In the genomic region with DNA sequence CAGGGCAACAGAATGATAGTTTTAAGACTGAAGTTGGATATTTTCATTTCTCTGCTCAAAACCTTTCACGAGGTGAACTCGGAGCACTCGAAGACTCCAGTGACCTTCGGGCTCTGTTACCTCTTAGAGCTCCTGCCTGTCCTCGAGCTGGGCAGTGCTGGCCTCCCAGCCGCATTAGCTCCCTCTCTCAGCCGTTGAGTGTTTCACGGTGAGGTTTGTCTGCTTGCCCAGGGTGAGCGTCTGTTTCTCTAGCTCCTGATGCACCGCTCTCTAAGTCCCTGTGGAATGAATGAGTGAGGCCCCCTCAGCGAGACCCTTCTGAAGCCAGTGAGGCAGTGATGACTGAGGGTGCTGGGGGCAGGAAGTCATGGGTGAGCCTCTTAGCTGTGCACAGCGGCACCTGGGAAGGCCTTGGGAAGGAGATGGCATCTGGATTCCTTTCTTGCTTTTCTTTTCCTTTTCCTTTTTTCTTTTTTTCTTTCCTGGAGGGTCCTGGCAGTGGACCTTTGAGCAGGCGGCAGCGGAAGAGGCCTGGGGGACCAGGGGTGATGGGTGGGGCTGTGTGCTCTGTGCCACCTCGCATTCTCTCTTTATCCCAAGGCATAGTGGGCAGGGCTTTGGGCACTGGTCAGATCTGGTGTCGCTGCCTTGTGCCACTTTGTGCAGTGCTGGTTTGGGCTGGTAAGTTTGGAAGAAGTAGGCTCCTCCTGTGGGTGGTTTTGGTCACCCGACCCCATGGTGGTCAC, we compare ENCODE assay signal across 11 cellular contexts. TPM values are rescaled to one million over a fixed set of nuclear protein-coding genes. Genes with fewer than 3 reads are reported as not detected.
DNase-seq lines count a peak whose midpoint lies in the region; ATAC-seq and TF ChIP-seq lines count a peak whose summit lies in the region.
"Had no signal": no experiment of that assay in that cellular context is flagged by ENCODE, and none has a peak within 500 bp of the region (broad histone marks: within the 10 kb centered on the region; RNA-seq: fewer than 3 reads in every experiment).

No MANE protein-coding gene starts in this region.

- H3K4me2 ChIP-seq in DND-41 (ENCODE audit: insufficient read depth, low read length) = peak overlapping the region; percentile 97
- H3K4me2 ChIP-seq in neural cell (ENCODE audit: low read length) = no peak overlapping the region

- H3K4me1 ChIP-seq in DND-41 (ENCODE audit: insufficient read depth, low read length) = peaks cover 50% of the 10 kb centered on the region

- H3K4me3 ChIP-seq in DND-41 (ENCODE audit: low read depth in 1 of 2, low read length in 2 of 2) = peak overlapping the region; percentile 11 to 100; a peak in 3 of 4 replicates
- H3K4me3 ChIP-seq in LNCaP clone FGC (ENCODE audit: low read depth, low read length) = peak overlapping the region; percentile 91
- peak overlapping the region; percentile 1 for H3K4me3 ChIP-seq in coronary artery
- H3K4me3 ChIP-seq in neural cell (ENCODE audit: low read length) = peak overlapping the region; percentile 34

- H2AFZ ChIP-seq in DND-41 (ENCODE audit: low read depth, low read length) (no peak overlapping the region), neural cell (ENCODE audit: low read depth, low read length) (no peak overlapping the region)

- TF ChIP-seq CTCF in DND-41 (IDR thresholded peaks at IDR 0.05; ENCODE audit: borderline replicate concordance, extremely low read depth, low read length, poor library complexity, severe bottlenecking) (no peak), LNCaP clone FGC (IDR thresholded peaks at IDR 0.05; ENCODE audit: control insufficient read depth, extremely low read depth, insufficient read depth) (no peak), coronary artery (IDR thresholded peaks at IDR 0.05) (no peak), neural cell (IDR thresholded peaks at IDR 0.05; ENCODE audit: poor library complexity, severe bottlenecking) (no peak), GM10266 (IDR thresholded peaks at IDR 0.05; ENCODE audit: control insufficient read depth, insufficient read depth, low read depth, missing control alignments) (no peak)

- H4K20me1 ChIP-seq in DND-41 (ENCODE audit: insufficient read depth, low read length) (peaks cover 59% of the 10 kb centered on the region), neural cell (ENCODE audit: insufficient read depth) (no peaks in the 10 kb centered on the region)

- no peaks in the 10 kb centered on the region for H3F3A ChIP-seq in neural cell (ENCODE audit: insufficient read depth, low read length, poor library complexity, severe bottlenecking)

- TF ChIP-seq EP300 in neural cell (conservative IDR thresholded peaks at IDR 0.05; ENCODE audit: poor library complexity, severe bottlenecking) = no peak

- no peaks in the 10 kb centered on the region for H3K27me3 ChIP-seq in DND-41 (ENCODE audit: insufficient read depth, low read length, poor library complexity)
- no peaks in the 10 kb centered on the region for H3K27me3 ChIP-seq in neural cell (ENCODE audit: insufficient read depth, low read depth, low read length)

- peaks cover 71% of the 10 kb centered on the region for H3K79me2 ChIP-seq in DND-41 (ENCODE audit: insufficient read depth, low read length)
- peaks cover 47% of the 10 kb centered on the region for H3K79me2 ChIP-seq in neural cell (replicated peaks; ENCODE audit: insufficient read depth, low read length)

- DNase-seq in DND-41 (no peak), LNCaP clone FGC (ENCODE audit: low read depth) (no peak), coronary artery (ENCODE audit: low spot score) (no peak), NCI-H128 (lab: John Stamatoyannopoulos, UW; ENCODE audit: unreplicated experiment) (no peak), GM10266 (ENCODE audit: extremely low spot score) (no peak), midbrain (lab: John Stamatoyannopoulos, UW) (no peak), SIG-M5 treated with dmso at 0.1 percent for 504 hours (lab: John Stamatoyannopoulos, UW; ENCODE audit: unreplicated experiment) (no peak)
- DNase-seq: amniotic stem cell, NCI-H2171, occipital lobe had no signal

- H3K27ac ChIP-seq in DND-41 (ENCODE audit: low read length) (peak overlapping the region; percentile 45), coronary artery (no peak overlapping the region), neural cell (ENCODE audit: low read length) (no peak overlapping the region)

- no peaks in the 10 kb centered on the region for H3K9me2 ChIP-seq in neural cell (ENCODE audit: insufficient read depth, low read length)

- H3K9ac ChIP-seq in DND-41 (ENCODE audit: low read depth, low read length) = peak overlapping the region; percentile 48
- H3K9ac ChIP-seq in neural cell (ENCODE audit: low read length) = no peak overlapping the region

- no peak for ATAC-seq in DND-41 (ENCODE audit: insufficient read depth, low read depth)

- H3K36me3 ChIP-seq in DND-41 (ENCODE audit: insufficient read depth, low read length) (peaks cover 55% of the 10 kb centered on the region), neural cell (ENCODE audit: insufficient read depth, low read length) (no peaks in the 10 kb centered on the region)

- H3K9me3 ChIP-seq in DND-41 (ENCODE audit: insufficient read depth, low read length, severe bottlenecking) = no peaks in the 10 kb centered on the region
- H3K9me3 ChIP-seq in neural cell (ENCODE audit: low read length) = no peaks in the 10 kb centered on the region

- TF ChIP-seq RAD21 in neural cell (conservative IDR thresholded peaks at IDR 0.05) = no peak

TF ChIP-seq in neural cell, 6 proteins besides CTCF, POLR2A, EP300 and RAD21:
- TF ChIP-seq SMC3 (conservative IDR thresholded peaks at IDR 0.05; ENCODE audit: poor library complexity) = no peak
- no peak for TF ChIP-seq MXI1 (conservative IDR thresholded peaks at IDR 0.05; ENCODE audit: poor library complexity, severe bottlenecking)
- TF ChIP-seq EZH2 (IDR thresholded peaks at IDR 0.05; ENCODE audit: borderline replicate concordance, insufficient read depth, low read length, poor library complexity, severe bottlenecking) = no peak
- TF ChIP-seq TAF1 (IDR thresholded peaks at IDR 0.05; ENCODE audit: low read depth) = no peak
- TF ChIP-seq, protein P1, sequence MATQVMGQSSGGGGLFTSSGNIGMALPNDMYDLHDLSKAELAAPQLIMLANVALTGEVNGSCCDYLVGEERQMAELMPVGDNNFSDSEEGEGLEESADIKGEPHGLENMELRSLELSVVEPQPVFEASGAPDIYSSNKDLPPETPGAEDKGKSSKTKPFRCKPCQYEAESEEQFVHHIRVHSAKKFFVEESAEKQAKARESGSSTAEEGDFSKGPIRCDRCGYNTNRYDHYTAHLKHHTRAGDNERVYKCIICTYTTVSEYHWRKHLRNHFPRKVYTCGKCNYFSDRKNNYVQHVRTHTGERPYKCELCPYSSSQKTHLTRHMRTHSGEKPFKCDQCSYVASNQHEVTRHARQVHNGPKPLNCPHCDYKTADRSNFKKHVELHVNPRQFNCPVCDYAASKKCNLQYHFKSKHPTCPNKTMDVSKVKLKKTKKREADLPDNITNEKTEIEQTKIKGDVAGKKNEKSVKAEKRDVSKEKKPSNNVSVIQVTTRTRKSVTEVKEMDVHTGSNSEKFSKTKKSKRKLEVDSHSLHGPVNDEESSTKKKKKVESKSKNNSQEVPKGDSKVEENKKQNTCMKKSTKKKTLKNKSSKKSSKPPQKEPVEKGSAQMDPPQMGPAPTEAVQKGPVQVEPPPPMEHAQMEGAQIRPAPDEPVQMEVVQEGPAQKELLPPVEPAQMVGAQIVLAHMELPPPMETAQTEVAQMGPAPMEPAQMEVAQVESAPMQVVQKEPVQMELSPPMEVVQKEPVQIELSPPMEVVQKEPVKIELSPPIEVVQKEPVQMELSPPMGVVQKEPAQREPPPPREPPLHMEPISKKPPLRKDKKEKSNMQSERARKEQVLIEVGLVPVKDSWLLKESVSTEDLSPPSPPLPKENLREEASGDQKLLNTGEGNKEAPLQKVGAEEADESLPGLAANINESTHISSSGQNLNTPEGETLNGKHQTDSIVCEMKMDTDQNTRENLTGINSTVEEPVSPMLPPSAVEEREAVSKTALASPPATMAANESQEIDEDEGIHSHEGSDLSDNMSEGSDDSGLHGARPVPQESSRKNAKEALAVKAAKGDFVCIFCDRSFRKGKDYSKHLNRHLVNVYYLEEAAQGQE (IDR thresholded peaks at IDR 0.05; ENCODE audit: borderline replicate concordance) = no peak
- TF ChIP-seq POLR2AphosphoS5 (IDR thresholded peaks at IDR 0.05) = no peak
TF ChIP-seq in neural cell: peak in this region for 0.

RNA-seq across cellular contexts. Expression of a gene that starts 2.2 kb away (rescaled TPM):
- polyA plus RNA-seq in neural cell = 52.0 and 53.8 TPM in 2 replicates
- 59.2 and 75.0 TPM in 2 replicates for polyA minus RNA-seq in neural cell

RNA-seq across cellular contexts. Expression of a gene that starts 33.5 kb away (rescaled TPM):
- polyA plus RNA-seq in neural cell = 3,172 and 3,711 TPM in 2 replicates
- polyA minus RNA-seq in neural cell = 2,433 and 2,771 TPM in 2 replicates

Comparison
In these comparisons a context has a peak if more than half of its experiments do, and no peak if none do; other contexts are left out.
1. H3K4me3 ChIP-seq: peak in every context shown above with its lines; median percentile 91 in LNCaP clone FGC; 56 in DND-41; 34 in neural cell; 1 in coronary artery.